In genomic region chr17:75683467-75684041, GRCh38 we compare ENCODE assay signal across 12 cellular contexts. TPM values are rescaled to one million over a fixed set of nuclear protein-coding genes. Genes with fewer than 3 reads are reported as not detected.
DNase-seq lines count a peak whose midpoint lies in the region; ATAC-seq, FAIRE-seq and TF ChIP-seq lines count a peak whose summit lies in the region.
"Had no signal": no experiment of that assay in that cellular context is flagged by ENCODE, and none has a peak within 500 bp of the region (broad histone marks: within the 10 kb centered on the region; RNA-seq: fewer than 3 reads in every experiment).

No MANE protein-coding gene starts in this region.

- peaks cover 44% of the 10 kb centered on the region for H3K4me1 Mint-ChIP-seq in activated CD8-positive, alpha-beta T cell treated with anti-CD3 and anti-CD28 coated beads for 36 hours (ENCODE audit: low read depth)
- H3K4me1 Mint-ChIP-seq in activated CD8-positive, alpha-beta T cell treated with anti-CD3 and anti-CD28 coated beads, Interleukin-2, amount 10 ng/mL, durations not matched to agents 7 days and 5 days (ENCODE audit: low read depth) = peaks cover 26% of the 10 kb centered on the region
- H3K4me1 Mint-ChIP-seq in astrocyte (ENCODE audit: low read depth, unreplicated experiment) = peaks cover 56% of the 10 kb centered on the region

- TF ChIP-seq CTCF in activated CD8-positive, alpha-beta T cell treated with anti-CD3 and anti-CD28 coated beads for 36 hours (IDR thresholded peaks at IDR 0.05) = no peak
- no peak for TF ChIP-seq CTCF in astrocyte (IDR thresholded peaks at IDR 0.05; ENCODE audit: insufficient read depth, low read depth, low read length)

- peak; percentile 21 for DNase-seq in activated CD8-positive, alpha-beta T cell treated with anti-CD3 and anti-CD28 coated beads for 36 hours
- DNase-seq in activated CD8-positive, alpha-beta T cell treated with anti-CD3 and anti-CD28 coated beads, Interleukin-2, amount 10 ng/mL, durations not matched to agents 7 days and 5 days = no peak
- peak; percentile 74 for DNase-seq in astrocyte (ENCODE audit: low read depth)
- peak; percentile 26 for DNase-seq in kidney glomerular epithelial cell (lab: John Stamatoyannopoulos, UW)
- no peak for DNase-seq in activated naive CD4-positive, alpha-beta T cell treated with anti-CD3 and anti-CD28 coated beads, Interleukin-2, amount 50 U/mL, for 72 hours (ENCODE audit: low spot score in 2 of 2)
- no peak for DNase-seq in GM19239 (ENCODE audit: insufficient read length, low spot score)
- DNase-seq: midbrain; stimulated activated CD4-positive, alpha-beta T cell treated with anti-CD3 and anti-CD28 coated beads, Interleukin-15, amount 100 ng/mL, for 24 hours had no signal

- no peaks in the 10 kb centered on the region for H3K9me3 Mint-ChIP-seq in activated CD8-positive, alpha-beta T cell treated with anti-CD3 and anti-CD28 coated beads for 36 hours
- no peaks in the 10 kb centered on the region for H3K9me3 Mint-ChIP-seq in activated CD8-positive, alpha-beta T cell treated with anti-CD3 and anti-CD28 coated beads, Interleukin-2, amount 10 ng/mL, durations not matched to agents 7 days and 5 days (ENCODE audit: insufficient read depth)
- H3K9me3 Mint-ChIP-seq in astrocyte (ENCODE audit: unreplicated experiment) = no peaks in the 10 kb centered on the region
- H3K9me3 Mint-ChIP-seq in activated naive CD4-positive, alpha-beta T cell treated with anti-CD3 and anti-CD28 coated beads, Interleukin-2, amount 50 U/mL, for 72 hours = no peaks in the 10 kb centered on the region

- peak; percentile 43 for FAIRE-seq in astrocyte (lab: Jason Lieb, UNC)
- no peak for FAIRE-seq in GM19239 (lab: Jason Lieb, UNC)

- no peak overlapping the region for H2AFZ ChIP-seq in astrocyte (ENCODE audit: low read depth, low read length)

- H3K9ac ChIP-seq in astrocyte (ENCODE audit: low read length) = peak overlapping the region; percentile 37

- peaks cover 88% of the 10 kb centered on the region for H3K79me2 ChIP-seq in astrocyte (ENCODE audit: insufficient read depth, low read length)

- no peaks in the 10 kb centered on the region for H3K27me3 ChIP-seq in astrocyte (ENCODE audit: insufficient read depth, low read length)

- H3K4me1 ChIP-seq in astrocyte (ENCODE audit: insufficient read depth, low read length) (peaks cover 63% of the 10 kb centered on the region), urinary bladder (ENCODE audit: insufficient read depth) (no peaks in the 10 kb centered on the region)

- peak overlapping the region; percentile 73 for H3K4me2 ChIP-seq in astrocyte (ENCODE audit: low read length)

- H3K27ac ChIP-seq in astrocyte (ENCODE audit: low read depth, low read length) = peak overlapping the region; percentile 58
- peak overlapping the region; percentile 54 for H3K27ac ChIP-seq in urinary bladder (ENCODE audit: low read depth)

- H3K4me3 ChIP-seq in astrocyte (ENCODE audit: insufficient read depth, low read depth, low read length) (peak overlapping the region; percentile 24), urinary bladder (ENCODE audit: low read depth, low read length) (no peak overlapping the region)

- H3K36me3 Mint-ChIP-seq in activated CD8-positive, alpha-beta T cell treated with anti-CD3 and anti-CD28 coated beads for 36 hours (ENCODE audit: low read depth) = peaks cover 27% of the 10 kb centered on the region
- peaks cover 21% of the 10 kb centered on the region for H3K36me3 Mint-ChIP-seq in activated CD8-positive, alpha-beta T cell treated with anti-CD3 and anti-CD28 coated beads, Interleukin-2, amount 10 ng/mL, durations not matched to agents 7 days and 5 days (ENCODE audit: low read depth)
- peaks cover 13% of the 10 kb centered on the region for H3K36me3 Mint-ChIP-seq in astrocyte (ENCODE audit: low read depth, unreplicated experiment)
- H3K36me3 Mint-ChIP-seq in activated naive CD4-positive, alpha-beta T cell treated with anti-CD3 and anti-CD28 coated beads, Interleukin-2, amount 50 U/mL, for 72 hours = peaks cover 0 to 4% of the 10 kb centered on the region in 2 donors

- peak; percentile 59 for ATAC-seq in activated CD8-positive, alpha-beta T cell treated with anti-CD3 and anti-CD28 coated beads for 36 hours
- ATAC-seq in activated CD8-positive, alpha-beta T cell treated with anti-CD3 and anti-CD28 coated beads, Interleukin-2, amount 10 ng/mL, durations not matched to agents 7 days and 5 days = no peak
- ATAC-seq in GM18868 (IDR thresholded peaks at IDR 0.05; ENCODE audit: unreplicated experiment) = no peak
- no peak for ATAC-seq in activated naive CD4-positive, alpha-beta T cell treated with anti-CD3 and anti-CD28 coated beads, Interleukin-2, amount 50 U/mL, for 72 hours

- POLR2A ChIA-PET in activated CD8-positive, alpha-beta T cell treated with anti-CD3 and anti-CD28 coated beads for 36 hours (lab: Charles Lee) = interaction anchor here (0.7 to 1.5 kb wide), 4 partner anchors 10 to 29 kb away, joined by 3 read pairs; partner anchors contain the start of genes RECQL5 and SAP30BP
- POLR2A ChIA-PET in activated CD8-positive, alpha-beta T cell treated with anti-CD3 and anti-CD28 coated beads, Interleukin-2, amount 10 ng/mL, durations not matched to agents 7 days and 5 days (lab: Charles Lee) = interaction anchor here (0.5 to 1.2 kb wide), 3 partner anchors 9 to 437 kb away, joined by 3 to 5 read pairs (median 4); partner anchors contain the start of genes RECQL5 and SAP30BP

- H3K4me3 Mint-ChIP-seq in activated CD8-positive, alpha-beta T cell treated with anti-CD3 and anti-CD28 coated beads for 36 hours = no peak overlapping the region
- no peak overlapping the region for H3K4me3 Mint-ChIP-seq in activated CD8-positive, alpha-beta T cell treated with anti-CD3 and anti-CD28 coated beads, Interleukin-2, amount 10 ng/mL, durations not matched to agents 7 days and 5 days
- H3K4me3 Mint-ChIP-seq in astrocyte (ENCODE audit: unreplicated experiment) = no peak overlapping the region
- H3K4me3 Mint-ChIP-seq: activated naive CD8-positive, alpha-beta T cell had no signal

- no peaks in the 10 kb centered on the region for H3K9me3 ChIP-seq in astrocyte (ENCODE audit: insufficient read depth, low read depth, low read length)

- CTCF ChIA-PET in activated CD8-positive, alpha-beta T cell treated with anti-CD3 and anti-CD28 coated beads for 36 hours (lab: Charles Lee) = interaction anchor here (1.2 to 25.7 kb wide), 8 partner anchors 8 to 70 kb away, joined by 3 to 347 read pairs (median 4); no protein-coding TSS in a partner anchor
- CTCF ChIA-PET in activated CD8-positive, alpha-beta T cell treated with anti-CD3 and anti-CD28 coated beads, Interleukin-2, amount 10 ng/mL, durations not matched to agents 7 days and 5 days (lab: Charles Lee) = interaction anchor here (1.0 to 9.0 kb wide), 10 partner anchors 8 to 70 kb away, joined by 3 to 120 read pairs (median 4); partner anchors contain the start of genes ITGB4 and SMIM5

- H3K27me3 Mint-ChIP-seq in activated CD8-positive, alpha-beta T cell treated with anti-CD3 and anti-CD28 coated beads for 36 hours = no peaks in the 10 kb centered on the region
- H3K27me3 Mint-ChIP-seq in activated CD8-positive, alpha-beta T cell treated with anti-CD3 and anti-CD28 coated beads, Interleukin-2, amount 10 ng/mL, durations not matched to agents 7 days and 5 days (ENCODE audit: low read depth) = no peaks in the 10 kb centered on the region
- no peaks in the 10 kb centered on the region for H3K27me3 Mint-ChIP-seq in astrocyte (ENCODE audit: low read depth, unreplicated experiment)
- H3K27me3 Mint-ChIP-seq: activated naive CD8-positive, alpha-beta T cell had no signal

- intact Hi-C loops in activated CD8-positive, alpha-beta T cell treated with anti-CD3 and anti-CD28 coated beads for 36 hours (cut with micrococcal nuclease) = no loop called here

- H3K36me3 ChIP-seq in astrocyte (ENCODE audit: insufficient read depth, low read length) (peaks cover 5% of the 10 kb centered on the region), urinary bladder (ENCODE audit: insufficient read depth) (peaks cover 2% of the 10 kb centered on the region)

- peak overlapping the region; percentile 78 for H3K27ac Mint-ChIP-seq in activated CD8-positive, alpha-beta T cell treated with anti-CD3 and anti-CD28 coated beads for 36 hours
- no peak overlapping the region for H3K27ac Mint-ChIP-seq in activated CD8-positive, alpha-beta T cell treated with anti-CD3 and anti-CD28 coated beads, Interleukin-2, amount 10 ng/mL, durations not matched to agents 7 days and 5 days
- peak overlapping the region; percentile 43 for H3K27ac Mint-ChIP-seq in astrocyte (ENCODE audit: unreplicated experiment)
- peak overlapping the region in 1 of 2 donors; percentile 13 for H3K27ac Mint-ChIP-seq in activated naive CD4-positive, alpha-beta T cell treated with anti-CD3 and anti-CD28 coated beads, Interleukin-2, amount 50 U/mL, for 72 hours
- H3K27ac Mint-ChIP-seq: activated naive CD8-positive, alpha-beta T cell had no signal

- peaks cover 30% of the 10 kb centered on the region for H4K20me1 ChIP-seq in astrocyte (ENCODE audit: insufficient read depth, low read length)

- WGBS in urinary bladder = 84% methylated on average over 5 of the region's 5 CpGs

RNA-seq across cellular contexts. Expression of gene SAP30BP, which starts 16.4 kb away (rescaled TPM):
- 10 to 100 TPM; 73.0 to 75.8 TPM for total RNA-seq in activated CD8-positive, alpha-beta T cell treated with anti-CD3 and anti-CD28 coated beads for 36 hours
- 10 to 100 TPM; 88.7 to 93.7 TPM for total RNA-seq in activated CD8-positive, alpha-beta T cell treated with anti-CD3 and anti-CD28 coated beads, Interleukin-2, amount 10 ng/mL, durations not matched to agents 7 days and 5 days
- 98.1 and 99.2 TPM in 2 replicates for total RNA-seq in astrocyte
- 37.7 TPM for total RNA-seq in urinary bladder
- 87.0 TPM for polyA plus RNA-seq in urinary bladder
- 10 to 100 TPM; 76.3 to 78.8 TPM for total RNA-seq in activated naive CD4-positive, alpha-beta T cell treated with anti-CD3 and anti-CD28 coated beads, Interleukin-2, amount 50 U/mL, for 72 hours

RNA-seq across cellular contexts. Expression of gene RECQL5, which starts 16.6 kb away (rescaled TPM):
- 10 to 100 TPM; 33.3 to 34.2 TPM for total RNA-seq in activated CD8-positive, alpha-beta T cell treated with anti-CD3 and anti-CD28 coated beads for 36 hours
- 10 to 100 TPM; 37.6 to 43.9 TPM for total RNA-seq in activated CD8-positive, alpha-beta T cell treated with anti-CD3 and anti-CD28 coated beads, Interleukin-2, amount 10 ng/mL, durations not matched to agents 7 days and 5 days
- total RNA-seq in astrocyte (24.6 and 25.9 TPM in 2 replicates), urinary bladder (22.2 TPM)
- polyA plus RNA-seq in urinary bladder = 19.6 TPM
- 10 to 100 TPM; 35.1 to 47.4 TPM for total RNA-seq in activated naive CD4-positive, alpha-beta T cell treated with anti-CD3 and anti-CD28 coated beads, Interleukin-2, amount 50 U/mL, for 72 hours

RNA-seq across cellular contexts. Expression of gene ITGB4, which starts 37.7 kb away (rescaled TPM):
- 1 to 10 TPM in 1 of 2 experiments, under 1 TPM in 1; 0.69 to 1.8 TPM for total RNA-seq in activated CD8-positive, alpha-beta T cell treated with anti-CD3 and anti-CD28 coated beads for 36 hours
- 1 to 10 TPM in 1 of 2 experiments, under 1 TPM in 1; 0.89 to 2.0 TPM for total RNA-seq in activated CD8-positive, alpha-beta T cell treated with anti-CD3 and anti-CD28 coated beads, Interleukin-2, amount 10 ng/mL, durations not matched to agents 7 days and 5 days
- total RNA-seq in astrocyte = 2.1 and 6.6 TPM in 2 replicates
- total RNA-seq in urinary bladder = 22.4 TPM
- polyA plus RNA-seq in urinary bladder = 64.8 TPM
- 1 to 10 TPM in 1 of 2 donors, under 1 TPM in 1; 0.76 to 1.1 TPM for total RNA-seq in activated naive CD4-positive, alpha-beta T cell treated with anti-CD3 and anti-CD28 coated beads, Interleukin-2, amount 50 U/mL, for 72 hours

RNA-seq across cellular contexts. Expression of gene SMIM5, which starts 50.3 kb away (rescaled TPM):
- total RNA-seq in activated CD8-positive, alpha-beta T cell treated with anti-CD3 and anti-CD28 coated beads for 36 hours = under 1 TPM; 0.07 to 0.25 TPM
- total RNA-seq in activated CD8-positive, alpha-beta T cell treated with anti-CD3 and anti-CD28 coated beads, Interleukin-2, amount 10 ng/mL, durations not matched to agents 7 days and 5 days = under 1 TPM in 1 of 2 experiments, not detected in 1; 0.31 TPM
- 0.07 TPM in 1 of 2 replicates, not detected in the other for total RNA-seq in astrocyte
- 4.0 TPM for total RNA-seq in urinary bladder
- polyA plus RNA-seq in urinary bladder = 3.6 TPM
- total RNA-seq in activated naive CD4-positive, alpha-beta T cell treated with anti-CD3 and anti-CD28 coated beads, Interleukin-2, amount 50 U/mL, for 72 hours = under 1 TPM; 0.06 to 0.32 TPM
- total RNA-seq: A673 had no signal

Comparison
In these comparisons a context has a peak if more than half of its experiments do, and no peak if none do; other contexts are left out.
1. DNase-seq: peak in activated CD8-positive, alpha-beta T cell treated with anti-CD3 and anti-CD28 coated beads for 36 hours (single experiment), astrocyte (single experiment) and kidney glomerular epithelial cell (single experiment); none in activated CD8-positive, alpha-beta T cell treated with anti-CD3 and anti-CD28 coated beads, Interleukin-2, amount 10 ng/mL, durations not matched to agents 7 days and 5 days (single experiment), activated naive CD4-positive, alpha-beta T cell treated with anti-CD3 and anti-CD28 coated beads, Interleukin-2, amount 50 U/mL, for 72 hours (0 of 2) and GM19239 (single experiment).